Comparison of ENCODE assay signal across 1 cellular context in genomic region chr11:44978279-44978960, GRCh38.
TF ChIP-seq lines count a peak whose summit lies in the region.

No MANE protein-coding gene starts in this region.

TF ChIP-seq in IMR-90, 13 proteins besides CTCF, POLR2A, EP300 and RAD21:
- TF ChIP-seq SMC3 (IDR thresholded peaks at IDR 0.05; ENCODE audit: low read depth, low read length) (no peak), RCOR1 (IDR thresholded peaks at IDR 0.05; ENCODE audit: insufficient replicate concordance, low read length) (no peak), CHD1 (IDR thresholded peaks at IDR 0.05; ENCODE audit: low read depth, low read length) (no peak), RFX5 (IDR thresholded peaks at IDR 0.05; ENCODE audit: low read depth, low read length) (no peak), ELK1 (IDR thresholded peaks at IDR 0.05; ENCODE audit: borderline replicate concordance, low read depth, low read length) (no peak), USF2 (IDR thresholded peaks at IDR 0.05; ENCODE audit: low read depth, low read length) (no peak), FOS (IDR thresholded peaks at IDR 0.05; ENCODE audit: low read depth, low read length) (no peak), MXI1 (IDR thresholded peaks at IDR 0.05; ENCODE audit: borderline replicate concordance, low read depth, low read length) (no peak), NFE2L2 (IDR thresholded peaks at IDR 0.05; ENCODE audit: low read depth, low read length) (no peak)
